8 cellular contexts compared by ENCODE assay signal in the genomic region with DNA sequence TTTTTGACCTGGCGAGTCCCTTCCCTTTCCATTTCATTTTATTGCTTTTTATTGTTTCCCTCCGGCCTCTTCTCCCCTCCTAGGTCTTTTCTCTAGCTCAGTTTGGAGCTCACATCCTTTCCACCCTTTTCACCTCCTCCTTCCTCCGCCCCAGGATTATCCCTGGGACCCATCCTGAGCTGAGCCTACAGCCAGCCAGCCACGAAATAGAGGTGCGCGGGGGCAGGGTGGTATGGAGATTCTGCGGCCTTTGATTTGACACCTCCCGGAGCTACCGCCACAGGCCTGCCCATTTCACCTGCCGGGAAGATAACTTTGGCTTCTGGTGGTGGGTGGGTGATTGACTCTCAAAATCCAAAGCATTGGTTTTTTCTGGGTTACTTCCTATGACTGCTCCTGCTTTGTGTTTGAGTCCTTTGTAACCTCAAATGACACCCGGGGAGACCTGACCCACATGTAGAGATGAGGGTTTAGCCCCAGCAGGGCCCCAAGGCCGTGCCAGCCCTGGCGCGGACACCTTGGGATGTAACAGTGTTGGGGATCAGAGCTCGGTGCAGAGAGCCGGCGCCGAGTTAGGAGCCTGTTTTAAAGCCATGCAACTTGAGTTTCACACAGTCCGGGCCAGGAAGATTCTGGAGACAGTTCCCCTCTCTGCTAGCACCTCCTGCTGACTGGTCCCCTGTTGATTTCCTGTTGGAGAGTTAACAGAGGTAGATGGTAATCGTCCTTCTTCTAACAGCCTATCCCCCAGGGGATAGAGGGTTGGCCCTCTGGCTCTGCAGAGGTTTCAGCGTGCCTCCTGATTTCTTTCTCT. TPM values are rescaled to one million over a fixed set of nuclear protein-coding genes. Genes with fewer than 3 reads are reported as not detected.
DNase-seq lines count a peak whose midpoint lies in the region; ATAC-seq lines count a peak whose summit lies in the region.

No MANE protein-coding gene starts in this region.

- peak overlapping the region; percentile 90 to 94 (median 92) for H3K27ac Mint-ChIP-seq in immature natural killer cell

- H3K9me3 Mint-ChIP-seq in immature natural killer cell: no peaks in the 10 kb centered on the region

- peaks cover 74 to 78% of the 10 kb centered on the region in 2 donors for H3K4me1 Mint-ChIP-seq in immature natural killer cell

- ATAC-seq in GM21528 (IDR thresholded peaks at IDR 0.05; ENCODE audit: low FRiP score, unreplicated experiment): no peak
- ATAC-seq in GM18511 (IDR thresholded peaks at IDR 0.05; ENCODE audit: unreplicated experiment): no peak

- H3K4me3 Mint-ChIP-seq in immature natural killer cell: peak overlapping the region; percentile 90 to 94 (median 93)

- H3K27me3 Mint-ChIP-seq in immature natural killer cell (ENCODE audit: low read depth in 3 of 3): peaks cover 4 to 13% (median 13%) of the 10 kb centered on the region in 3 donors

- no peaks in the 10 kb centered on the region for H3K36me3 Mint-ChIP-seq in immature natural killer cell

- DNase-seq in EL (peak; percentile 83), HCEC 1CT (peak; percentile 72), SHP77 treated with DMSO at 0.1 percent for 48 hours (lab: John Stamatoyannopoulos, UW) (peak; percentile 5), astrocyte of the hippocampus (ENCODE audit: low read depth, low spot score) (peak; percentile 69), immature natural killer cell (peak; percentile 26 to 44 (median 28))
- peak; percentile 24 for DNase-seq in stimulated activated CD8-positive, alpha-beta memory T cell treated with anti-CD3 and anti-CD28 coated beads, Interleukin-12 subunit alpha, Interleukin-12 subunit beta, amount 100 ng/mL, for 4 hours (ENCODE audit: low read depth)

RNA-seq across cellular contexts. Expression of a gene that starts 1.5 kb away (rescaled TPM):
- polyA plus RNA-seq in immature natural killer cell: 1 to 10 TPM; 2.9 to 4.5 (median 2.9) TPM

Comparison
In these comparisons a context has a peak if more than half of its experiments do, and no peak if none do; other contexts are left out.
1. DNase-seq: peak in every context shown above with its lines; median percentile 83 in EL; 72 in HCEC 1CT; 69 in astrocyte of the hippocampus; 28 in immature natural killer cell; 24 in stimulated activated CD8-positive, alpha-beta memory T cell treated with anti-CD3 and anti-CD28 coated beads, Interleukin-12 subunit alpha, Interleukin-12 subunit beta, amount 100 ng/mL, for 4 hours; 5 in SHP77 treated with DMSO at 0.1 percent for 48 hours.